ENCODE assay signal across 29 cellular contexts in the genomic region with DNA sequence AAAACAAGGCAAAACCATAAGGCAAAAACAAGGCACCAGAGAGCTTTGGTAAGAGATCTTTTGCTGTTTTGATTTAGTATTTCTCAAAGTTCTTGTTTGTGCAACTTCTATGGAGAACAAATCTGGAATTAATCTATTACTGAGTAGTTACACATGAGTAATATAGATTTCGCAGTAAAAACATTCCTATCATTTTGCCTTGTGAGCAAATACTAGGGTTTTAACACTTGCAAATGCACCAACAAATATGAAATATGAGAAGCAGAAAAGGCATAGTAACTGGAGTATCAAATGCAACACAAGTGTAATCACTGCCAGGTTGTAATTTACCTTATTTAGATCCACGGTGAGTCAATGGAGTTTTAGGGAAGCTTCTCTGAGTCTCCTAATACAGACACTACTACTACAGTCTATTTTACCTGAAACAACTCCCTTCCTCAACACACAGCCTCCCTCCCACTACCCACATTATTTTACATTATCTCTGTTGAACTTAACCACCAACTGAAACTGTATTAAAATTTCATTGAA.
DNase-seq lines count a peak whose midpoint lies in the region; TF ChIP-seq lines count a peak whose summit lies in the region.
"Had no signal": no experiment of that assay in that cellular context is flagged by ENCODE, and none has a peak within 500 bp of the region (broad histone marks: within the 10 kb centered on the region; RNA-seq: fewer than 3 reads in every experiment).

No MANE protein-coding gene starts in this region.

- POLR2A ChIA-PET in OCI-LY7 (lab: Charles Lee), result no interaction called here

- TF ChIP-seq CTCF in fibroblast of mammary gland (conservative IDR thresholded peaks at IDR 0.05; ENCODE audit: control insufficient read depth, insufficient read depth, low read depth, low read length) (no peak), OCI-LY7 (conservative IDR thresholded peaks at IDR 0.05; ENCODE audit: low read length) (no peak)

- H3K4me2 ChIP-seq in GM23248 (ENCODE audit: unreplicated experiment) (no peak overlapping the region), OCI-LY7 (ENCODE audit: low read length) (no peak overlapping the region)

- no TSS peak for BruUV-seq in OCI-LY7 (replicated peaks; lab: Mats Ljungman, UMichigan)

- H3K9ac ChIP-seq in GM23248, result no peak overlapping the region

- no peaks in the 10 kb centered on the region for H3K9me2 ChIP-seq in GM23248 (ENCODE audit: insufficient read depth)
- H3K9me2 ChIP-seq in OCI-LY7 (ENCODE audit: insufficient read depth, low read length), result no peaks in the 10 kb centered on the region

- CTCF ChIA-PET in OCI-LY7 (lab: Charles Lee; ENCODE audit: unreplicated experiment), result no interaction called here

- in situ Hi-C loops in GM23248 (cut with MboI), result no loop called here

- H3K9me3 ChIP-seq in GM23248 (ENCODE audit: low read depth) (no peaks in the 10 kb centered on the region), OCI-LY7 (ENCODE audit: low read length) (no peaks in the 10 kb centered on the region; the same call in 1 of the 2 replicates)
- H3K9me3 ChIP-seq: breast epithelium, sigmoid colon, transverse colon had no signal

- no peak overlapping the region for H3K4me3 ChIP-seq in GM23248
- H3K4me3 ChIP-seq in fibroblast of mammary gland (ENCODE audit: control insufficient read depth, low read depth, low read length), result no peak overlapping the region
- no peak overlapping the region for H3K4me3 ChIP-seq in OCI-LY7 (ENCODE audit: low read depth, low read length, poor library complexity, severe bottlenecking)
- H3K4me3 ChIP-seq: breast epithelium, K562, lung, sigmoid colon, transverse colon had no signal

- intact Hi-C loops in OCI-LY7 (cut with micrococcal nuclease; ENCODE audit: unreplicated experiment), result no loop called here

- peak; percentile 12 for DNase-seq in GM23248
- DNase-seq in NCI-H69 (lab: John Stamatoyannopoulos, UW), result peak; percentile 53
- DNase-seq in fibroblast of mammary gland (ENCODE audit: low read depth), result peak; percentile 86
- peak; percentile 9 for DNase-seq in stromal cell of bone marrow (ENCODE audit: low read depth)
- no peak for DNase-seq in OCI-LY7 (ENCODE audit: low spot score)
- no peak for DNase-seq in glomerular visceral epithelial cell (ENCODE audit: extremely low spot score)
- no peak for DNase-seq in substantia nigra (lab: John Stamatoyannopoulos, UW)
- DNase-seq: activated CD4-positive, alpha-beta T cell treated with anti-CD3 and anti-CD28 coated beads, Interleukin-2, amount 50 U/mL, for 1 hour; activated CD4-positive, CD25-positive, alpha-beta regulatory T cell; activated effector memory CD4-positive, alpha-beta T cell treated with anti-CD3 and anti-CD28 coated beads, Interleukin-2, amount 50 U/mL, for 16 hours; activated T-cell treated with anti-CD3 and anti-CD28 coated beads, Interleukin-2, amount 50 U/mL, for 1 hour; anterior cingulate cortex; DMS79 treated with DMSO at 0.1 percent for 48 hours; effector memory CD4-positive, alpha-beta T cell; foreskin melanocyte; GDM1; left cardiac atrium; natural killer cell; NCI-H1048; NCI-H1930; NCI-H82; sigmoid colon; stimulated activated CD4-positive, alpha-beta T cell treated with anti-CD3 and anti-CD28 coated beads, Interleukin-4, amount 100 ng/mL, for 24 hours; T-helper 17 cell; transverse colon had no signal

- no peaks in the 10 kb centered on the region for H4K20me1 ChIP-seq in GM23248 (ENCODE audit: insufficient read depth)
- H4K20me1 ChIP-seq in OCI-LY7 (ENCODE audit: insufficient read depth, low read length), result no peaks in the 10 kb centered on the region

- H3K27ac ChIP-seq in GM23248 (no peak overlapping the region), OCI-LY7 (ENCODE audit: low read depth, low read length, poor library complexity, severe bottlenecking) (no peak overlapping the region), substantia nigra (ENCODE audit: low read depth, low read length, poor library complexity, severe bottlenecking) (no peak overlapping the region)
- H3K27ac ChIP-seq: breast epithelium, epithelial cell of prostate, sigmoid colon, transverse colon had no signal

- no peaks in the 10 kb centered on the region for H3K79me2 ChIP-seq in GM23248 (ENCODE audit: insufficient read depth)
- no peaks in the 10 kb centered on the region for H3K79me2 ChIP-seq in OCI-LY7 (ENCODE audit: insufficient read depth, low read depth, low read length)

- 6 to 11% methylated on average over 2 of the region's 2 CpGs for WGBS in GM23248 (ENCODE audit: low coverage in 1 of 2, low lambda C conversion rate in 2 of 2, missing lambda C conversion rate in 2 of 2), 2 experiments

- no peak overlapping the region for H2AFZ ChIP-seq in GM23248
- no peak overlapping the region for H2AFZ ChIP-seq in OCI-LY7 (ENCODE audit: low read length)

- no peaks in the 10 kb centered on the region for H3F3A ChIP-seq in GM23248 (ENCODE audit: insufficient read depth)

- no peaks in the 10 kb centered on the region for H3K27me3 ChIP-seq in GM23248 (replicated peaks; ENCODE audit: insufficient read depth)
- H3K27me3 ChIP-seq: breast epithelium, sigmoid colon, transverse colon had no signal

- H3K36me3 ChIP-seq in GM23248 (ENCODE audit: low read depth), result no peaks in the 10 kb centered on the region
- H3K36me3 ChIP-seq in OCI-LY7 (ENCODE audit: insufficient read depth, low read length), result no peaks in the 10 kb centered on the region
- H3K36me3 ChIP-seq: breast epithelium, sigmoid colon, transverse colon had no signal

- H3K4me1 ChIP-seq in GM23248 (ENCODE audit: insufficient read depth) (no peaks in the 10 kb centered on the region), OCI-LY7 (ENCODE audit: insufficient read depth, low read length, poor library complexity, severe bottlenecking) (no peaks in the 10 kb centered on the region)
- H3K4me1 ChIP-seq: breast epithelium, sigmoid colon, transverse colon had no signal

Comparison
In these comparisons a context has a peak if more than half of its experiments do, and no peak if none do; other contexts are left out.
1. DNase-seq: peak in GM23248 (single experiment), NCI-H69 (single experiment), fibroblast of mammary gland (single experiment) and stromal cell of bone marrow (single experiment); none in OCI-LY7 (single experiment), glomerular visceral epithelial cell (single experiment) and substantia nigra (0 of 49).